Comparison of ENCODE assay signal across 20 cellular contexts in genomic region chr14:55433880-55434804, GRCh38. TPM values are rescaled to one million over a fixed set of nuclear protein-coding genes. Genes with fewer than 3 reads are reported as not detected.
DNase-seq lines count a peak whose midpoint lies in the region; ATAC-seq, FAIRE-seq and TF ChIP-seq lines count a peak whose summit lies in the region.
"Had no signal": no experiment of that assay in that cellular context is flagged by ENCODE, and none has a peak within 500 bp of the region (broad histone marks: within the 10 kb centered on the region; RNA-seq: fewer than 3 reads in every experiment).

No MANE protein-coding gene starts in this region.

- peak overlapping the region; percentile 67 for H3K27ac Mint-ChIP-seq in CD8-positive, alpha-beta T cell
- no peak overlapping the region for H3K27ac Mint-ChIP-seq in T-helper 2 cell treated with Interferon-gamma antibody and Interleukin-4, amounts not matched to agents 5 μg/mL and 100 μg/mL, for 36 hours
- no peak overlapping the region for H3K27ac Mint-ChIP-seq in central memory CD8-positive, alpha-beta T cell (ENCODE audit: low read depth)
- H3K27ac Mint-ChIP-seq in activated T-helper 2 cell treated with anti-CD3 and anti-CD28 coated beads, Interferon-gamma antibody, Interleukin-2, Interleukin-4, amounts not matched to agents 10 μg/mL and 5 μg/mL and 100 μg/mL, durations not matched to agents 14 hours and 24 hours and 36 hours, result no peak overlapping the region
- H3K27ac Mint-ChIP-seq: IgD-negative memory B cell, mesothelial cell of epicardium had no signal

- H3K4me1 Mint-ChIP-seq in CD8-positive, alpha-beta T cell (ENCODE audit: low read depth), result peaks cover 35% of the 10 kb centered on the region
- peaks cover 25% of the 10 kb centered on the region for H3K4me1 Mint-ChIP-seq in T-helper 2 cell treated with Interferon-gamma antibody and Interleukin-4, amounts not matched to agents 5 μg/mL and 100 μg/mL, for 36 hours (ENCODE audit: low read depth)
- H3K4me1 Mint-ChIP-seq in central memory CD8-positive, alpha-beta T cell, result peaks cover 9% of the 10 kb centered on the region
- peaks cover 20% of the 10 kb centered on the region for H3K4me1 Mint-ChIP-seq in activated T-helper 2 cell treated with anti-CD3 and anti-CD28 coated beads, Interferon-gamma antibody, Interleukin-2, Interleukin-4, amounts not matched to agents 10 μg/mL and 5 μg/mL and 100 μg/mL, durations not matched to agents 14 hours and 24 hours and 36 hours (ENCODE audit: low read depth)
- H3K4me1 Mint-ChIP-seq: mesothelial cell of epicardium had no signal

- no peak for TF ChIP-seq POLR2A in A549 (IDR thresholded peaks at IDR 0.05; ENCODE audit: low read length)

- no peak for FAIRE-seq in A549 (lab: Jason Lieb, UNC)

- no peaks in the 10 kb centered on the region for H3K27me3 Mint-ChIP-seq in CD8-positive, alpha-beta T cell (ENCODE audit: low read depth)
- H3K27me3 Mint-ChIP-seq in T-helper 2 cell treated with Interferon-gamma antibody and Interleukin-4, amounts not matched to agents 5 μg/mL and 100 μg/mL, for 36 hours (ENCODE audit: low read depth), result peaks cover 3% of the 10 kb centered on the region
- no peaks in the 10 kb centered on the region for H3K27me3 Mint-ChIP-seq in central memory CD8-positive, alpha-beta T cell
- H3K27me3 Mint-ChIP-seq in activated T-helper 2 cell treated with anti-CD3 and anti-CD28 coated beads, Interferon-gamma antibody, Interleukin-2, Interleukin-4, amounts not matched to agents 10 μg/mL and 5 μg/mL and 100 μg/mL, durations not matched to agents 14 hours and 24 hours and 36 hours (ENCODE audit: low read depth), result peaks cover 7% of the 10 kb centered on the region

- no peak overlapping the region for H3K27ac ChIP-seq in A549
- H3K27ac ChIP-seq in CD8-positive, alpha-beta T cell (ENCODE audit: low read depth, low read length), result no peak overlapping the region
- H3K27ac ChIP-seq: SJCRH30, upper lobe of left lung had no signal

- TF ChIP-seq RAD21 in A549 (conservative IDR thresholded peaks at IDR 0.05 in 1 of 2, IDR thresholded peaks at IDR 0.05 in 1 of 2), result no peak

- CTCF ChIA-PET in A549 (lab: Yijun Ruan, JAX), result interaction anchor here (0.6 to 3.3 kb wide), 5 partner anchors 11 to 1058 kb away, joined by 4 to 21 read pairs (median 9); no protein-coding TSS in a partner anchor
- CTCF ChIA-PET in CD8-positive, alpha-beta T cell (lab: Charles Lee), result interaction anchor here (0.6 to 7.4 kb wide), 4 partner anchors 10 to 683 kb away, joined by 4 to 44 read pairs (median 6); no protein-coding TSS in a partner anchor

- H3K9me3 ChIP-seq in A549, result no peaks in the 10 kb centered on the region
- no peaks in the 10 kb centered on the region for H3K9me3 ChIP-seq in CD8-positive, alpha-beta T cell (ENCODE audit: low read length)
- H3K9me3 ChIP-seq: SJCRH30, upper lobe of left lung had no signal

- TF ChIP-seq EP300 in A549 (IDR thresholded peaks at IDR 0.05), result no peak

- POLR2A ChIA-PET in A549 (lab: Yijun Ruan, JAX), result no interaction called here
- POLR2A ChIA-PET in CD8-positive, alpha-beta T cell (lab: Charles Lee), result interaction anchor here (0.7 to 1.3 kb wide), 2 partner anchors 56 to 221 kb away, joined by 3 to 4 read pairs; no protein-coding TSS in a partner anchor

- H3K4me3 Mint-ChIP-seq in CD8-positive, alpha-beta T cell, result peak overlapping the region; percentile 35
- H3K4me3 Mint-ChIP-seq in T-helper 2 cell treated with Interferon-gamma antibody and Interleukin-4, amounts not matched to agents 5 μg/mL and 100 μg/mL, for 36 hours, result peak overlapping the region; percentile 52
- no peak overlapping the region for H3K4me3 Mint-ChIP-seq in central memory CD8-positive, alpha-beta T cell
- H3K4me3 Mint-ChIP-seq in activated T-helper 2 cell treated with anti-CD3 and anti-CD28 coated beads, Interferon-gamma antibody, Interleukin-2, Interleukin-4, amounts not matched to agents 10 μg/mL and 5 μg/mL and 100 μg/mL, durations not matched to agents 14 hours and 24 hours and 36 hours (ENCODE audit: low read depth), result no peak overlapping the region
- H3K4me3 Mint-ChIP-seq: IgD-negative memory B cell, mesothelial cell of epicardium had no signal

- H3K36me3 Mint-ChIP-seq in CD8-positive, alpha-beta T cell, result no peaks in the 10 kb centered on the region
- H3K36me3 Mint-ChIP-seq in T-helper 2 cell treated with Interferon-gamma antibody and Interleukin-4, amounts not matched to agents 5 μg/mL and 100 μg/mL, for 36 hours (ENCODE audit: low read depth), result no peaks in the 10 kb centered on the region
- no peaks in the 10 kb centered on the region for H3K36me3 Mint-ChIP-seq in central memory CD8-positive, alpha-beta T cell (ENCODE audit: insufficient read depth)
- H3K36me3 Mint-ChIP-seq in activated T-helper 2 cell treated with anti-CD3 and anti-CD28 coated beads, Interferon-gamma antibody, Interleukin-2, Interleukin-4, amounts not matched to agents 10 μg/mL and 5 μg/mL and 100 μg/mL, durations not matched to agents 14 hours and 24 hours and 36 hours (ENCODE audit: low read depth), result no peaks in the 10 kb centered on the region
- H3K36me3 Mint-ChIP-seq: mesothelial cell of epicardium had no signal

- WGBS in A549 (ENCODE audit: missing lambda C conversion rate), result 49% methylated on average over 6 of the region's 6 CpGs

- H3K36me3 ChIP-seq in CD8-positive, alpha-beta T cell (ENCODE audit: insufficient read depth, low read length), result no peaks in the 10 kb centered on the region
- H3K36me3 ChIP-seq: SJCRH30, upper lobe of left lung had no signal

- ATAC-seq in A549, result no peak
- ATAC-seq in CD8-positive, alpha-beta T cell, result no peak
- ATAC-seq in central memory CD8-positive, alpha-beta T cell (replicated peaks; ENCODE audit: extremely low read depth, poor library complexity, severe bottlenecking), result peak; percentile 28
- no peak for ATAC-seq in HG03565 (IDR thresholded peaks at IDR 0.05; ENCODE audit: unreplicated experiment)
- ATAC-seq: sciatic nerve had no signal

- no peak overlapping the region for H3K4me3 ChIP-seq in A549
- H3K4me3 ChIP-seq in CD8-positive, alpha-beta T cell (ENCODE audit: low read depth, low read length), result no peak overlapping the region
- H3K4me3 ChIP-seq: SJCRH30, upper lobe of left lung had no signal

- no peak for TF ChIP-seq CTCF in A549 (IDR thresholded peaks at IDR 0.05)
- no peak for TF ChIP-seq CTCF in CD8-positive, alpha-beta T cell (IDR thresholded peaks at IDR 0.05)

- no peaks in the 10 kb centered on the region for H3K9me3 Mint-ChIP-seq in CD8-positive, alpha-beta T cell
- H3K9me3 Mint-ChIP-seq in T-helper 2 cell treated with Interferon-gamma antibody and Interleukin-4, amounts not matched to agents 5 μg/mL and 100 μg/mL, for 36 hours, result no peaks in the 10 kb centered on the region
- H3K9me3 Mint-ChIP-seq in central memory CD8-positive, alpha-beta T cell, result no peaks in the 10 kb centered on the region
- H3K9me3 Mint-ChIP-seq in activated T-helper 2 cell treated with anti-CD3 and anti-CD28 coated beads, Interferon-gamma antibody, Interleukin-2, Interleukin-4, amounts not matched to agents 10 μg/mL and 5 μg/mL and 100 μg/mL, durations not matched to agents 14 hours and 24 hours and 36 hours, result no peaks in the 10 kb centered on the region
- H3K9me3 Mint-ChIP-seq: IgD-negative memory B cell, mesothelial cell of epicardium had no signal

- H3K4me1 ChIP-seq in A549, result no peaks in the 10 kb centered on the region
- H3K4me1 ChIP-seq in CD8-positive, alpha-beta T cell (ENCODE audit: insufficient read depth, low read length), result peaks cover 24% of the 10 kb centered on the region
- H3K4me1 ChIP-seq: SJCRH30, upper lobe of left lung had no signal

- H3K4me2 ChIP-seq in A549, result no peak overlapping the region

- intact Hi-C loops in CD8-positive, alpha-beta T cell (cut with DNase I, micrococcal nuclease), result loop anchor here (10.0 kb wide), 2 partner anchors 159 to 1141 kb away; partner anchors contain the start of genes FBXO34 (in 1 of the 2) and TMEM260 (in 1 of the 2)
- intact Hi-C loops in activated T-helper 2 cell treated with anti-CD3 and anti-CD28 coated beads, Interferon-gamma antibody, Interleukin-2, Interleukin-4, amounts not matched to agents 10 μg/mL and 5 μg/mL and 100 μg/mL, durations not matched to agents 14 hours and 24 hours and 36 hours (cut with micrococcal nuclease), result loop anchor here (10.0 kb wide), 1 partner anchor 901 kb away; no protein-coding TSS in a partner anchor

- no peak for DNase-seq in A549 (ENCODE audit: low read depth in 1 of 2, low spot score in 1 of 2)
- DNase-seq in CD8-positive, alpha-beta T cell, result peak in 2 of 7 experiments; percentile 11 to 49
- DNase-seq in T-helper 2 cell treated with Interferon-gamma antibody and Interleukin-4, amounts not matched to agents 5 μg/mL and 100 μg/mL, for 36 hours (ENCODE audit: low spot score), result no peak
- no peak for DNase-seq in central memory CD8-positive, alpha-beta T cell (ENCODE audit: low spot score in 2 of 2)
- DNase-seq in HPDE6-E6E7 (ENCODE audit: extremely low spot score), result no peak
- no peak for DNase-seq in activated T-helper 2 cell treated with anti-CD3 and anti-CD28 coated beads, Interferon-gamma antibody, Interleukin-2, Interleukin-4, amounts not matched to agents 10 μg/mL and 5 μg/mL and 100 μg/mL, durations not matched to agents 14 hours and 24 hours and 36 hours (ENCODE audit: low spot score)
- no peak for DNase-seq in effector CD8-positive, alpha-beta T cell (lab: John Stamatoyannopoulos, UW)
- DNase-seq: AML-193; dermis blood vessel endothelial cell; GOT3; kidney glomerular epithelial cell; NCI-H1092 treated with DMSO at 0.1 percent for 48 hours; NCI-H2227 treated with DMSO at 0.1 percent for 48 hours; SJCRH30; stimulated activated CD4-positive, alpha-beta T cell treated with anti-CD3 and anti-CD28 coated beads, Interleukin-4, amount 100 ng/mL, for 1 hour; upper lobe of left lung had no signal

- H3K27me3 ChIP-seq in CD8-positive, alpha-beta T cell (ENCODE audit: insufficient read depth, low read length), result no peaks in the 10 kb centered on the region
- H3K27me3 ChIP-seq: SJCRH30, upper lobe of left lung had no signal

RNA-seq across cellular contexts. Expression of gene TBPL2, which starts 6.3 kb away (rescaled TPM):
- polyA plus RNA-seq in A549 (2011; rRNA removed), result not detected in 2 replicates
- polyA plus RNA-seq in A549 (2012; cell fraction: cytosol; rRNA removed), result not detected in 2 replicates
- polyA plus RNA-seq in A549 (2012; cell fraction: nucleus; rRNA removed), result not detected in 2 replicates
- not detected in 3 replicates for polyA plus RNA-seq in A549 (2017; fragmentation: RNase III; extraction: RNeasy Plus Mini Kit Qiagen cat#74134 plus additional on column Dnase treatment)
- polyA minus RNA-seq in A549 (2011; rRNA and poly(A)+ RNA removed), result not detected in 2 replicates
- total RNA-seq in CD8-positive, alpha-beta T cell, result not detected
- not detected in 2 replicates for total RNA-seq in activated T-helper 2 cell treated with anti-CD3 and anti-CD28 coated beads, Interferon-gamma antibody, Interleukin-2, Interleukin-4, amounts not matched to agents 10 μg/mL and 5 μg/mL and 100 μg/mL, durations not matched to agents 14 hours and 24 hours and 36 hours
- total RNA-seq: dermis blood vessel endothelial cell, mesothelial cell of epicardium, sciatic nerve, SJCRH30, upper lobe of left lung had no signal
- polyA plus RNA-seq: IgD-negative memory B cell had no signal

RNA-seq across cellular contexts. Expression of gene ATG14, which starts 22.5 kb away (rescaled TPM):
- 7.4 and 7.6 TPM in 2 replicates for polyA plus RNA-seq in A549 (2011; rRNA removed)
- 1.6 and 2.1 TPM in 2 replicates for polyA plus RNA-seq in A549 (2012; cell fraction: cytosol; rRNA removed)
- polyA plus RNA-seq in A549 (2012; cell fraction: nucleus; rRNA removed), result 3.8 and 7.2 TPM in 2 replicates
- 5.7 to 6.3 TPM (median 5.9 TPM) in 3 replicates for polyA plus RNA-seq in A549 (2017; fragmentation: RNase III; extraction: RNeasy Plus Mini Kit Qiagen cat#74134 plus additional on column Dnase treatment)
- 5.2 and 5.7 TPM in 2 replicates for polyA minus RNA-seq in A549 (2011; rRNA and poly(A)+ RNA removed)
- total RNA-seq in CD8-positive, alpha-beta T cell, result 10 to 100 TPM; 30.9 to 32.7 TPM
- total RNA-seq in activated T-helper 2 cell treated with anti-CD3 and anti-CD28 coated beads, Interferon-gamma antibody, Interleukin-2, Interleukin-4, amounts not matched to agents 10 μg/mL and 5 μg/mL and 100 μg/mL, durations not matched to agents 14 hours and 24 hours and 36 hours, result 4.3 and 4.6 TPM in 2 replicates

Comparison
In these comparisons a context has a peak if more than half of its experiments do, and no peak if none do; other contexts are left out.
1. H3K4me3 Mint-ChIP-seq: peak in CD8-positive, alpha-beta T cell (single experiment) and T-helper 2 cell treated with Interferon-gamma antibody and Interleukin-4, amounts not matched to agents 5 μg/mL and 100 μg/mL, for 36 hours (single experiment); none in central memory CD8-positive, alpha-beta T cell (single experiment) and activated T-helper 2 cell treated with anti-CD3 and anti-CD28 coated beads, Interferon-gamma antibody, Interleukin-2, Interleukin-4, amounts not matched to agents 10 μg/mL and 5 μg/mL and 100 μg/mL, durations not matched to agents 14 hours and 24 hours and 36 hours (single experiment).